Comparison of ENCODE assay signal across 9 cellular contexts in genomic region chr12:11555743-11556625, GRCh38.
A peak's percentile ranks its signal among the peaks of the same experiment; 100 is the strongest.
DNase-seq lines count a peak whose midpoint lies in the region; ATAC-seq and TF ChIP-seq lines count a peak whose summit lies in the region.
"Had no signal": no experiment of that assay in that cellular context is flagged by ENCODE, and none has a peak within 500 bp of the region (broad histone marks: within the 10 kb centered on the region; RNA-seq: fewer than 3 reads in every experiment).

No MANE protein-coding gene starts in this region.

- 0 out of 2 replicates have a peak, but pooled peaks cover 1% of the 10 kb centered on the region for H3K27me3 ChIP-seq in Caco-2 (replicated peaks; ENCODE audit: control insufficient read depth, insufficient read depth, low read length)
- H3K27me3 ChIP-seq in naive thymus-derived CD4-positive, alpha-beta T cell (ENCODE audit: control insufficient read depth in 2 of 2, insufficient read depth in 2 of 2, low read length in 2 of 2): no peaks in the 10 kb centered on the region

- no peaks in the 10 kb centered on the region for H3K36me3 Mint-ChIP-seq in Caco-2 (ENCODE audit: insufficient read depth, unreplicated experiment)
- peaks cover 0 to 3% (median 0%) of the 10 kb centered on the region in 5 donors for H3K36me3 Mint-ChIP-seq in naive thymus-derived CD4-positive, alpha-beta T cell

- H3K4me1 Mint-ChIP-seq in Caco-2 (ENCODE audit: low read depth, unreplicated experiment): peaks cover 12% of the 10 kb centered on the region
- H3K4me1 Mint-ChIP-seq in naive thymus-derived CD4-positive, alpha-beta T cell: peaks cover 11 to 36% (median 25%) of the 10 kb centered on the region in 7 donors

- 39 to 41% methylated on average over 11 of the region's 11 CpGs for WGBS in lower leg skin, 2 donors

- TF ChIP-seq POLR2A in lower leg skin (IDR thresholded peaks at IDR 0.05): no peak

- H3K27ac ChIP-seq in KOPT-K1 (ENCODE audit: low read depth, low read length, poor library complexity, severe bottlenecking): peak overlapping the region; percentile 35
- H3K27ac ChIP-seq in naive thymus-derived CD4-positive, alpha-beta T cell (ENCODE audit: low read depth, low read length): peak overlapping the region; percentile 58

- H3K36me3 ChIP-seq in Caco-2 (ENCODE audit: control insufficient read depth, insufficient read depth, low read length): no peaks in the 10 kb centered on the region
- no peaks in the 10 kb centered on the region for H3K36me3 ChIP-seq in KOPT-K1 (ENCODE audit: insufficient read depth, low read length)
- no peaks in the 10 kb centered on the region for H3K36me3 ChIP-seq in naive thymus-derived CD4-positive, alpha-beta T cell (ENCODE audit: control insufficient read depth in 2 of 3, insufficient read depth in 3 of 3, low read length in 3 of 3)

- peaks cover 8% of the 10 kb centered on the region; the same call in 1 of the 2 replicates for H3K4me1 ChIP-seq in Caco-2
- H3K4me1 ChIP-seq in naive thymus-derived CD4-positive, alpha-beta T cell (ENCODE audit: control insufficient read depth in 2 of 2, insufficient read depth in 2 of 2, low read length in 2 of 2): peaks cover 0 to 15% of the 10 kb centered on the region in 2 donors

- POLR2A ChIA-PET in Caco-2 (lab: Charles Lee): no interaction called here
- POLR2A ChIA-PET in naive thymus-derived CD4-positive, alpha-beta T cell (lab: Charles Lee): interaction anchor here (1.2 to 3.4 kb wide), 4 partner anchors 10 to 478 kb away, joined by 3 to 22 read pairs (median 4); no protein-coding TSS in a partner anchor

- CTCF ChIA-PET in Caco-2 (lab: Charles Lee): interaction anchor here (1.3 kb wide), 1 partner anchor 477 kb away, joined by 8 read pairs; no protein-coding TSS in a partner anchor
- CTCF ChIA-PET in naive thymus-derived CD4-positive, alpha-beta T cell (lab: Charles Lee): interaction anchor here (0.6 to 2.2 kb wide), 9 partner anchors 9 to 769 kb away, joined by 3 to 14 read pairs (median 3); no protein-coding TSS in a partner anchor

- intact Hi-C loops in Caco-2 (cut with micrococcal nuclease; ENCODE audit: unreplicated experiment): no loop called here
- intact Hi-C loops in naive thymus-derived CD4-positive, alpha-beta T cell (cut with micrococcal nuclease): loop anchor here (2.0 to 10.0 kb wide), 4 partner anchors 25 to 1149 kb away; no protein-coding TSS in a partner anchor
- intact Hi-C loops in lower leg skin (cut with DNase I; ENCODE audit: low total_unique reads): no loop called here

- H3K4me3 Mint-ChIP-seq in Caco-2 (ENCODE audit: unreplicated experiment): peak overlapping the region; percentile 13
- H3K4me3 Mint-ChIP-seq in naive thymus-derived CD4-positive, alpha-beta T cell: peak overlapping the region; percentile 74 to 92 (median 84)

- H3K9me3 Mint-ChIP-seq in Caco-2 (ENCODE audit: unreplicated experiment): no peaks in the 10 kb centered on the region
- H3K9me3 Mint-ChIP-seq in naive thymus-derived CD4-positive, alpha-beta T cell: no peaks in the 10 kb centered on the region

- TF ChIP-seq CTCF in Caco-2 (IDR thresholded peaks at IDR 0.05; ENCODE audit: insufficient read depth in 1 of 2, low read depth in 1 of 2, low read length in 1 of 2, severe bottlenecking in 1 of 2, unreplicated experiment in 1 of 2): no peak
- no peak for TF ChIP-seq CTCF in lower leg skin (IDR thresholded peaks at IDR 0.05)

- no peaks in the 10 kb centered on the region for H3K9me3 ChIP-seq in Caco-2
- no peaks in the 10 kb centered on the region for H3K9me3 ChIP-seq in KOPT-K1 (ENCODE audit: insufficient read depth, low read length, poor library complexity, severe bottlenecking)
- H3K9me3 ChIP-seq in naive thymus-derived CD4-positive, alpha-beta T cell (ENCODE audit: control insufficient read depth in 2 of 3, low read length in 3 of 3): no peaks in the 10 kb centered on the region

- ATAC-seq in naive thymus-derived CD4-positive, alpha-beta T cell: peak; percentile 74
- no peak for ATAC-seq in GM21515 (IDR thresholded peaks at IDR 0.05; ENCODE audit: unreplicated experiment)

- H3K27me3 Mint-ChIP-seq in Caco-2 (ENCODE audit: insufficient read depth, unreplicated experiment): peaks cover 21% of the 10 kb centered on the region
- H3K27me3 Mint-ChIP-seq in naive thymus-derived CD4-positive, alpha-beta T cell: peaks cover 0 to 25% (median 0%) of the 10 kb centered on the region in 5 donors

- DNase-seq in Caco-2 (no peak), astrocyte of the hippocampus (ENCODE audit: low read depth, low spot score) (peak; percentile 21), NCI-H2227 treated with DMSO at 0.1 percent for 48 hours (lab: John Stamatoyannopoulos, UW) (no peak), lower leg skin (ENCODE audit: low spot score in 2 of 2) (no peak), occipital lobe (lab: John Stamatoyannopoulos, UW) (no peak)
- peak in 7 of 9 donors; percentile 58 to 75 (median 65) for DNase-seq in naive thymus-derived CD4-positive, alpha-beta T cell
- DNase-seq: cerebellar nuclear complex had no signal

- BruUV-seq in Caco-2 (replicated peaks; lab: Mats Ljungman, UMichigan): no TSS peak

- H3K4me3 ChIP-seq in Caco-2 (ENCODE audit: low read depth, low read length) (no peak overlapping the region), lower leg skin (ENCODE audit: low read depth, poor library complexity, severe bottlenecking) (no peak overlapping the region)
- H3K4me3 ChIP-seq in naive thymus-derived CD4-positive, alpha-beta T cell (ENCODE audit: low read length): peak overlapping the region; percentile 21

- no peak overlapping the region for H3K27ac Mint-ChIP-seq in Caco-2 (ENCODE audit: unreplicated experiment)
- H3K27ac Mint-ChIP-seq in naive thymus-derived CD4-positive, alpha-beta T cell: peak overlapping the region; percentile 78 to 94 (median 91)

Comparison
In these comparisons a context has a peak if more than half of its experiments do, and no peak if none do; other contexts are left out.
1. DNase-seq: peak in astrocyte of the hippocampus (single experiment) and naive thymus-derived CD4-positive, alpha-beta T cell (7 of 9); none in Caco-2 (0 of 2), NCI-H2227 treated with DMSO at 0.1 percent for 48 hours (single experiment), lower leg skin (0 of 2) and occipital lobe (single experiment).
2. intact Hi-C loops: an anchor here in naive thymus-derived CD4-positive, alpha-beta T cell (2.0 to 10.0 kb wide); none called in Caco-2 and lower leg skin.